In the genomic region with DNA sequence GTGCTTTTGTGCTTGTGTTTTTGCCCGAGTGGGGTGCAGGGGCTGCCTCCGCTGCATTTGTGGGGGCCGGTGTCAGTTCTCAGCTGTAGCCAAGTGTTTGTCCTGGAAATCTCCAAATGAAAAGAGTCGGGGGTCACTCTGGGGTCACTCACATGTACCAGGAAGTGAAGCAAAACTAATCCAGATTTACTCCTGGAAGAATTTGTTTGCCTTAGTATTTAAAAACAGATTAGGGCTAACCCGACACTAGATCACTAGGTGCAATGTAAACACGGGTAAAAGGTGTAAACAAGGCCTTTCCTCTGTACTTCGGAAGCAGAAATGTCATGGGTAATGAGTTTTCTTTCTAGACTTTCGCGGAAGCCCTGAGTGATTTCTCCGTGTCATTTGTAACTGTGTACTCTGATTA, we compare ENCODE assay signal across 23 cellular contexts. TPM values are rescaled to one million over a fixed set of nuclear protein-coding genes. Genes with fewer than 3 reads are reported as not detected.
DNase-seq lines count a peak whose midpoint lies in the region; FAIRE-seq and TF ChIP-seq lines count a peak whose summit lies in the region.
"Had no signal": no experiment of that assay in that cellular context is flagged by ENCODE, and none has a peak within 500 bp of the region (broad histone marks: within the 10 kb centered on the region; RNA-seq: fewer than 3 reads in every experiment).

No MANE protein-coding gene starts in this region.

- H2BK15ac ChIP-seq in H1 (ENCODE audit: low read length): no peak overlapping the region

- no peak overlapping the region for H4K8ac ChIP-seq in H1 (ENCODE audit: extremely low read depth, insufficient read depth, low read length)

- H2AFZ ChIP-seq in H1 (ENCODE audit: low read length): no peak overlapping the region

- no peak overlapping the region for H4K91ac ChIP-seq in H1 (replicated peaks; ENCODE audit: insufficient read length, low read length)

- DNase-seq in NCI-H2196 (lab: John Stamatoyannopoulos, UW; ENCODE audit: unreplicated experiment) (peak; percentile 36), H1 (ENCODE audit: low read depth in 1 of 2, low spot score in 2 of 2) (no peak), renal cortical epithelial cell (ENCODE audit: low read depth) (peak; percentile 20), KG1 (lab: John Stamatoyannopoulos, UW) (no peak), NOMO-1 treated with DMSO at 0.1 percent for 48 hours (lab: John Stamatoyannopoulos, UW; ENCODE audit: unreplicated experiment) (no peak), tibial nerve (ENCODE audit: low spot score in 2 of 2) (no peak)
- DNase-seq: activated CD4-positive, alpha-beta memory T cell treated with anti-CD3 and anti-CD28 coated beads for 36 hours; activated CD4-positive, CD25-positive, alpha-beta regulatory T cell; activated gamma-delta T cell treated with Interleukin-2 at 50 U/mL for 16 hours; CD8-positive, alpha-beta memory T cell; cortex of kidney; HCEC 1CT; heart left ventricle; NCI-H187 treated with DMSO at 0.1 percent for 48 hours; RPMI8226; stimulated activated CD4-positive, alpha-beta T cell treated with anti-CD3 and anti-CD28 coated beads, Interleukin-4, amount 100 ng/mL, for 4 hours; stomach; upper lobe of left lung had no signal

- WGBS in H1 (ENCODE audit: extremely low coverage in 1 of 2, insufficient coverage in 1 of 2, insufficient read length in 1 of 2, insufficient replicate concordance in 2 of 2, low coverage in 1 of 2, low lambda C conversion rate in 2 of 2, missing lambda C conversion rate in 1 of 2), 2 experiments: 48% methylated on average over 10 of the region's 10 CpGs; no CpG with 5 or more reads in 1 of the 2 experiments
- WGBS in tibial nerve, 2 donors: 63 to 68% methylated on average over 10 of the region's 10 CpGs

- TF ChIP-seq CTCF in H1 (IDR thresholded peaks at IDR 0.05; ENCODE audit: control extremely low read depth in 1 of 3, insufficient read depth in 1 of 3, low read depth in 1 of 3, low read length in 3 of 3): no peak
- TF ChIP-seq CTCF in tibial nerve (IDR thresholded peaks at IDR 0.05): no peak

- H3K27me3 ChIP-seq in HUES48 (ENCODE audit: control insufficient read depth, insufficient read depth, low read length) (peaks cover 41% of the 10 kb centered on the region), H1 (replicated peaks in 1 of 4; ENCODE audit: control insufficient read depth in 3 of 4, extremely low read depth in 1 of 4, insufficient read depth in 3 of 4, low read length in 3 of 4) (peaks cover 0 to 15% (median 10%) of the 10 kb centered on the region in 4 experiments; a peak in 6 of 7 replicates), tibial nerve (no peaks in the 10 kb centered on the region)
- H3K27me3 ChIP-seq: heart left ventricle, right atrium auricular region, stomach, upper lobe of left lung had no signal

- no peak overlapping the region for H2BK20ac ChIP-seq in H1 (ENCODE audit: low read length)

- no peak overlapping the region for H4K5ac ChIP-seq in H1 (ENCODE audit: insufficient read length, low read depth, low read length)

- no peaks in the 10 kb centered on the region; the same call in 1 of the 2 replicates for H3K36me3 ChIP-seq in HUES48 (ENCODE audit: control insufficient read depth, insufficient read depth, low read length)
- H3K36me3 ChIP-seq in H1 (ENCODE audit: control insufficient read depth in 2 of 4, insufficient read depth in 4 of 4, low read length in 3 of 4): no peaks in the 10 kb centered on the region; a peak in 1 of 8 replicates
- peaks cover 0 to 28% (median 0%) of the 10 kb centered on the region in 3 donors for H3K36me3 ChIP-seq in tibial nerve
- H3K36me3 ChIP-seq: right atrium auricular region had no signal

- H3K23me2 ChIP-seq in H1 (ENCODE audit: low read depth, low read length): no peaks in the 10 kb centered on the region

- no peak for TF ChIP-seq POLR2A in H1 (IDR thresholded peaks at IDR 0.05; ENCODE audit: control extremely low read depth in 1 of 2, low read depth in 2 of 2, low read length in 2 of 2)
- no peak for TF ChIP-seq POLR2A in tibial nerve (IDR thresholded peaks at IDR 0.05)

- no peak overlapping the region for H3K23ac ChIP-seq in H1 (ENCODE audit: insufficient read length)

- H3K9me3 ChIP-seq in HUES48 (ENCODE audit: control insufficient read depth, insufficient read depth, low read length): no peaks in the 10 kb centered on the region
- H3K9me3 ChIP-seq in H1 (ENCODE audit: insufficient read depth in 2 of 2, low read depth in 1 of 2, low read length in 1 of 2): no peaks in the 10 kb centered on the region
- H3K9me3 ChIP-seq in tibial nerve: no peaks in the 10 kb centered on the region
- H3K9me3 ChIP-seq: heart left ventricle, right atrium auricular region, stomach, upper lobe of left lung had no signal

- H3K18ac ChIP-seq in H1 (ENCODE audit: extremely low read depth, low read length): no peak overlapping the region

- H2BK5ac ChIP-seq in H1 (ENCODE audit: low read depth, low read length): no peak overlapping the region

- H2BK12ac ChIP-seq in H1 (ENCODE audit: low read depth, low read length): no peak overlapping the region

- H3K4ac ChIP-seq in H1 (replicated peaks; ENCODE audit: insufficient read length, low read depth, low read length): no peak overlapping the region

- peak; percentile 70 for FAIRE-seq in H1 (lab: Jason Lieb, UNC)
- FAIRE-seq: endometrium had no signal

- H3K9ac ChIP-seq in HUES48 (ENCODE audit: low read depth, low read length) (no peak overlapping the region), H1 (replicated peaks in 1 of 4; ENCODE audit: extremely low read depth in 1 of 4, low read depth in 3 of 4, low read length in 3 of 4) (no peak overlapping the region)

- H3K4me3 ChIP-seq in HUES48 (ENCODE audit: low read depth, low read length): peak overlapping the region; percentile 37; the same call in 1 of the 2 replicates
- no peak overlapping the region for H3K4me3 ChIP-seq in H1 (ENCODE audit: extremely low read depth in 1 of 4, insufficient read depth in 2 of 4, low read depth in 3 of 4, low read length in 4 of 4)
- H3K4me3 ChIP-seq in tibial nerve: no peak overlapping the region
- H3K4me3 ChIP-seq: heart left ventricle, right atrium auricular region, stomach, upper lobe of left lung had no signal

- peaks cover 18% of the 10 kb centered on the region for H3K4me1 ChIP-seq in HUES48 (ENCODE audit: control insufficient read depth, insufficient read depth, low read length)
- H3K4me1 ChIP-seq in H1 (replicated peaks in 1 of 4; ENCODE audit: control insufficient read depth in 3 of 4, insufficient read depth in 4 of 4, low read length in 3 of 4): peaks cover 0 to 9% (median 4%) of the 10 kb centered on the region in 4 experiments; a peak in 5 of 7 replicates
- peaks cover 0 to 8% (median 0%) of the 10 kb centered on the region in 4 donors for H3K4me1 ChIP-seq in tibial nerve
- H3K4me1 ChIP-seq: heart left ventricle, right atrium auricular region had no signal

- no peak overlapping the region for H3K14ac ChIP-seq in H1 (ENCODE audit: insufficient read length)

- TF ChIP-seq RAD21 in H1 (IDR thresholded peaks at IDR 0.05 in 1 of 2, conservative IDR thresholded peaks at IDR 0.05 in 1 of 2; ENCODE audit: low read depth in 2 of 2, low read length in 2 of 2): no peak

- no peaks in the 10 kb centered on the region for H3K79me2 ChIP-seq in H1 (ENCODE audit: control insufficient read depth in 1 of 2, insufficient read depth in 2 of 2, low read length in 2 of 2)

- peak overlapping the region in 1 of 2 experiments; percentile 27; a peak in 1 of 4 replicates for H3K4me2 ChIP-seq in H1 (ENCODE audit: insufficient read depth in 1 of 2, low read depth in 2 of 2, low read length in 2 of 2)

- no peaks in the 10 kb centered on the region for H3K79me1 ChIP-seq in H1 (ENCODE audit: low read depth, low read length)

- no peak overlapping the region for H2BK120ac ChIP-seq in H1 (replicated peaks; ENCODE audit: low read depth, low read length)

- TF ChIP-seq EP300 in H1 (IDR thresholded peaks at IDR 0.05; ENCODE audit: borderline replicate concordance in 1 of 2, low read depth in 2 of 2, low read length in 2 of 2) (no peak), tibial nerve (IDR thresholded peaks at IDR 0.05) (no peak)

- H3K27ac ChIP-seq in HUES48 (ENCODE audit: low read depth, low read length): no peak overlapping the region
- H3K27ac ChIP-seq in H1 (ENCODE audit: low read depth, low read length): no peak overlapping the region
- H3K27ac ChIP-seq in tibial nerve: no peak overlapping the region
- H3K27ac ChIP-seq: heart left ventricle, right atrium auricular region, upper lobe of left lung had no signal

- POLR2A ChIA-PET in H1 (lab: Charles Lee; ENCODE audit: partially characterized antibody): no interaction called here

- H3K56ac ChIP-seq in H1 (replicated peaks; ENCODE audit: insufficient read length, low read depth, low read length): no peak overlapping the region

- CTCF ChIA-PET in H1 (lab: Charles Lee; ENCODE audit: partially characterized antibody): interaction anchor here (1.0 to 2.1 kb wide), 4 partner anchors 15 to 181 kb away, joined by 3 to 6 read pairs (median 5); no protein-coding TSS in a partner anchor

- H2AK5ac ChIP-seq in H1 (ENCODE audit: low read depth, low read length): no peak overlapping the region

- peaks cover 6 to 17% of the 10 kb centered on the region in 2 experiments for H4K20me1 ChIP-seq in H1 (replicated peaks in 1 of 2; ENCODE audit: control insufficient read depth in 1 of 2, insufficient read depth in 2 of 2, low read length in 2 of 2)

TF ChIP-seq in H1, 55 proteins besides CTCF, POLR2A, EP300 and RAD21 (continues in another document):
- TF ChIP-seq SIN3A (conservative IDR thresholded peaks at IDR 0.05 in 1 of 2, IDR thresholded peaks at IDR 0.05 in 1 of 2; ENCODE audit: low read depth in 1 of 2, low read length in 2 of 2) (0 out of 4 replicates have a peak, but pooled peaks of 1 of the 2 experiments have one; percentile 27), ASH2L (IDR thresholded peaks at IDR 0.05; ENCODE audit: low read length) (no peak), FOSL1 (IDR thresholded peaks at IDR 0.05; ENCODE audit: insufficient read depth, low read depth, low read length) (no peak), CREB1 (IDR thresholded peaks at IDR 0.05) (no peak)

RNA-seq across cellular contexts. Expression of gene GBX2, which starts 50.3 kb away (rescaled TPM):
- 0.89 and 1.2 TPM in 2 replicates for total RNA-seq in H1 (2021; fragmentation: NEBNext Ultra II Directional; extraction: Animal tissue kit (Norgen Biotek cat#: 25700))
- polyA plus RNA-seq in H1 (2011; rRNA removed): 0.38 and 0.64 TPM in 2 replicates
- polyA plus RNA-seq in H1 (2011; cell fraction: cytosol; rRNA removed): 0.54 TPM
- 0.74 TPM for polyA plus RNA-seq in H1 (2011; cell fraction: nucleus; rRNA removed)
- 0.53 to 0.94 TPM (median 0.74 TPM) in 4 replicates for polyA plus RNA-seq in H1 (2012, experiment 1 of 2)
- 0.68 TPM for polyA plus RNA-seq in H1 (2012, experiment 2 of 2)
- polyA plus RNA-seq in H1 (2013, experiment 1 of 2): 1.9 TPM
- polyA plus RNA-seq in H1 (2013, experiment 2 of 2): 1.9 TPM
- polyA minus RNA-seq in H1 (2011; rRNA and poly(A)+ RNA removed): 0.24 and 0.32 TPM in 2 replicates
- 0.88 TPM for polyA minus RNA-seq in H1 (2011; cell fraction: cytosol; rRNA and poly(A)+ RNA removed)
- 1.9 TPM for polyA minus RNA-seq in H1 (2011; cell fraction: nucleus; rRNA and poly(A)+ RNA removed)
- 1.0 TPM in 1 of 2 replicates, not detected in the other for total RNA-seq in renal cortical epithelial cell
- total RNA-seq in tibial nerve: not detected
- total RNA-seq: activated CD4-positive, alpha-beta memory T cell treated with anti-CD3 and anti-CD28 coated beads for 36 hours; CD8-positive, alpha-beta memory T cell; MCF 10A; right atrium auricular region; upper lobe of left lung had no signal
- polyA plus RNA-seq: adipose tissue; CD8-positive, alpha-beta memory T cell; stomach had no signal

Comparison
In these comparisons a context has a peak if more than half of its experiments do, and no peak if none do; other contexts are left out.
1. DNase-seq: peak in NCI-H2196 (single experiment) and renal cortical epithelial cell (single experiment); none in H1 (0 of 2), KG1 (single experiment), NOMO-1 treated with DMSO at 0.1 percent for 48 hours (single experiment) and tibial nerve (0 of 2).